In the genomic region with DNA sequence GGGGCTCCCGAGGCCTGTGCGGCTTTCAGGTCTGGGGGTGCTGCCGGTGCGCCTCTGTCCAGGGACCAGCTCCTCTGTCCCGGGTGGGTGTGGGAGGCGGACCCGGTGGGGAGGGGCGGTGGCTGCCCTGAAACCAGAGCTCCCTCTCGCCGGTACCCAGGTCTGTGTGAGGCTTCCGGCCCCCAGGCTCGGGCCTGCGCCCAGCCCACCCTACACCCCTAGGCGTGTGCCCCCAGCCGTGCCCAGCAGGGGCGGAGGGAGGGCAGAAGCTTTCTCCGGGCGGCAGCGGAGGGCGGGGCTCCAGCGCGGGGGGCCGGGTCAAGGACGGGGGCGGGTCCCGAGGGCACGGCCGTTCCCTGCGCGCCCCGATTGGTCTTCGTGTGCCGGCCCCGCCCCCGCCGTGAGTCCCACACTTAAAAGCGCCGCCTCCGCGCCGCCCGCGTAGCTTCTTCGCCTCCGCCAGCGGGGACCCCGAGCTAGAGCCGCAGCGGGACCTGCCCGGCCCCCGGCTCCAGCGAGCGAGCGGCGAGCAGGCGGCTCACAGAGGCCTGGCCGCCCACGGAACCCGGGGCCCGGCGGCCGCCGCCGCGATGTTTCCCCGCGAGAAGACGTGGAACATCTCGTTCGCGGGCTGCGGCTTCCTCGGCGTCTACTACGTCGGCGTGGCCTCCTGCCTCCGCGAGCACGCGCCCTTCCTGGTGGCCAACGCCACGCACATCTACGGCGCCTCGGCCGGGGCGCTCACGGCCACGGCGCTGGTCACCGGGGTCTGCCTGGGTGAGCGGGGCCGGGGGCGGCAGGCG, we compare ENCODE assay signal across 8 cellular contexts. TPM values are rescaled to one million over a fixed set of nuclear protein-coding genes. Genes with fewer than 3 reads are reported as not detected.
DNase-seq lines count a peak whose midpoint lies in the region; ATAC-seq and TF ChIP-seq lines count a peak whose summit lies in the region.

No MANE protein-coding gene starts in this region.

- peak; percentile 48 for DNase-seq in AG04450 (ENCODE audit: low read depth, low spot score)
- peak; percentile 97 for DNase-seq in NCI-H2227 (lab: John Stamatoyannopoulos, UW; ENCODE audit: unreplicated experiment)
- peak; percentile 93 for DNase-seq in activated CD4-positive, CD25-positive, alpha-beta regulatory T cell treated with anti-CD3 and anti-CD28 coated beads, Interleukin-2, amount 50 U/mL, for 72 hours
- DNase-seq in cerebellar cortex (ENCODE audit: low spot score), result peak; percentile 89
- DNase-seq in kidney epithelial cell (ENCODE audit: low read depth), result no peak
- peak; percentile 77 to 86 for DNase-seq in stimulated activated CD4-positive, alpha-beta T cell treated with anti-CD3 and anti-CD28 coated beads, Interleukin-15, amount 100 ng/mL, for 48 hours (ENCODE audit: low read depth in 2 of 2)

- H3K36me3 ChIP-seq in kidney epithelial cell (ENCODE audit: control insufficient read depth, insufficient read depth, low read length), result peaks cover 3% of the 10 kb centered on the region

- peak overlapping the region; percentile 78 for H3K4me3 ChIP-seq in AG04450 (ENCODE audit: low read depth, low read length)
- peak overlapping the region; percentile 85 for H3K4me3 ChIP-seq in kidney epithelial cell (ENCODE audit: low read depth, low read length)

- CTCF ChIA-PET in AG04450 (lab: Charles Lee), result interaction anchor here (0.7 to 1.2 kb wide), 2 partner anchors 20 to 59 kb away, joined by 3 to 6 read pairs; no protein-coding TSS in a partner anchor

- peak overlapping the region; percentile 11 for H3K27ac ChIP-seq in AG04450 (ENCODE audit: low read depth, low read length)

- ATAC-seq in GM18867 (IDR thresholded peaks at IDR 0.05; ENCODE audit: unreplicated experiment) (peak; percentile 67), HG03095 (IDR thresholded peaks at IDR 0.05; ENCODE audit: unreplicated experiment) (peak; percentile 49)

- TF ChIP-seq CTCF in AG04450 (IDR thresholded peaks at IDR 0.05; ENCODE audit: low read depth, low read length) (peak; percentile 10; the same call in 1 of the 2 replicates), kidney epithelial cell (IDR thresholded peaks at IDR 0.05; ENCODE audit: insufficient read depth, low read length, poor library complexity, severe bottlenecking) (no peak)

- H3K27me3 ChIP-seq in AG04450 (ENCODE audit: control insufficient read depth, insufficient read depth, low read length) (no peaks in the 10 kb centered on the region), kidney epithelial cell (ENCODE audit: control insufficient read depth, insufficient read depth, low read length) (no peaks in the 10 kb centered on the region)

- H3K9me3 ChIP-seq in AG04450 (ENCODE audit: control insufficient read depth, insufficient read depth, low read length), result no peaks in the 10 kb centered on the region; the same call in 1 of the 2 replicates

- POLR2A ChIA-PET in AG04450 (lab: Yijun Ruan, JAX), result interaction anchor here (0.6 to 3.3 kb wide), 14 partner anchors 8 to 747 kb away, joined by 3 to 31 read pairs (median 7); partner anchors contain the start of genes CD151, RPLP2 and TSPAN4

RNA-seq across cellular contexts. Expression of gene PNPLA2, which starts 0.6 kb away (rescaled TPM):
- 17.3 and 29.3 TPM in 2 replicates for polyA plus RNA-seq in AG04450 (2011; rRNA removed)
- polyA minus RNA-seq in AG04450 (2011; rRNA and poly(A)+ RNA removed), result 31.5 and 47.7 TPM in 2 replicates
- total RNA-seq in kidney epithelial cell, result 27.5 and 46.0 TPM in 2 replicates

RNA-seq across cellular contexts. Expression of gene CRACR2B, which starts 8.4 kb away (rescaled TPM):
- polyA plus RNA-seq in AG04450 (2011; rRNA removed), result 0.26 and 0.36 TPM in 2 replicates
- polyA minus RNA-seq in AG04450 (2011; rRNA and poly(A)+ RNA removed), result 0.18 TPM in 1 of 2 replicates, not detected in the other
- total RNA-seq in kidney epithelial cell, result 18.3 and 19.7 TPM in 2 replicates

RNA-seq across cellular contexts. Expression of gene RPLP2, which starts 9.6 kb away (rescaled TPM):
- 940 and 1,115 TPM in 2 replicates for polyA plus RNA-seq in AG04450 (2011; rRNA removed)
- polyA minus RNA-seq in AG04450 (2011; rRNA and poly(A)+ RNA removed), result 767 and 795 TPM in 2 replicates
- total RNA-seq in kidney epithelial cell, result 708 and 1,183 TPM in 2 replicates

RNA-seq across cellular contexts. Expression of gene CD151, which starts 13.4 kb away (rescaled TPM):
- polyA plus RNA-seq in AG04450 (2011; rRNA removed), result 559 and 909 TPM in 2 replicates
- polyA minus RNA-seq in AG04450 (2011; rRNA and poly(A)+ RNA removed), result 366 and 557 TPM in 2 replicates
- total RNA-seq in kidney epithelial cell, result 644 and 669 TPM in 2 replicates

RNA-seq across cellular contexts. Expression of gene PIDD1, which starts 14.3 kb away (rescaled TPM):
- 5.7 and 8.2 TPM in 2 replicates for polyA plus RNA-seq in AG04450 (2011; rRNA removed)
- 2.9 and 3.6 TPM in 2 replicates for polyA minus RNA-seq in AG04450 (2011; rRNA and poly(A)+ RNA removed)
- total RNA-seq in kidney epithelial cell, result 31.1 and 36.2 TPM in 2 replicates
